Comparison of ENCODE assay signal across 2 cellular contexts in the genomic region with DNA sequence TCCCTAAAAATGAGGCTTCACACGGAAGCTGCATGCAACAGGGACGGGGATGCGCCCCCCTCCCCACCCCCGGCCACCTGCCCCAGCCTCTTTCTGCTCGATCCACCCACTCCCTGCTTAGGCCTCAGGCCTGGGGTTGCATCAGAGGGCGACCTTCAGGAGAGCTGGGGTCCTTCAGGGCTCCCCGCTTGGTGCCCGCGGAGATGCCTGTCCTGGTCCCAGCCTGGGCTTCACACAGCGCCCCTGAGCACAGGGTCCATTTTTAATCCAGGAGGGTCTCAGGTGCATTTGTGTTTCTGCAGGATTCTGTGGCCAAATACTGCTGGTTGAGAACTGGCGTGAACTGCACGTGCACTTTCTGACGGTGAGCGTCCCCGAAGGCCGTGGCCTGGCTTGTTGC.
TF ChIP-seq lines count a peak whose summit lies in the region.

No MANE protein-coding gene starts in this region.

TF ChIP-seq in IMR-90, 13 proteins besides CTCF, POLR2A, EP300 and RAD21:
- TF ChIP-seq BHLHE40 (IDR thresholded peaks at IDR 0.05; ENCODE audit: low read depth, low read length) (no peak), SMC3 (IDR thresholded peaks at IDR 0.05; ENCODE audit: low read depth, low read length) (no peak), RCOR1 (IDR thresholded peaks at IDR 0.05; ENCODE audit: insufficient replicate concordance, low read length) (no peak)

TF ChIP-seq in K562, 482 proteins besides CTCF, POLR2A, EP300 and RAD21:
- TF ChIP-seq, protein P1, sequence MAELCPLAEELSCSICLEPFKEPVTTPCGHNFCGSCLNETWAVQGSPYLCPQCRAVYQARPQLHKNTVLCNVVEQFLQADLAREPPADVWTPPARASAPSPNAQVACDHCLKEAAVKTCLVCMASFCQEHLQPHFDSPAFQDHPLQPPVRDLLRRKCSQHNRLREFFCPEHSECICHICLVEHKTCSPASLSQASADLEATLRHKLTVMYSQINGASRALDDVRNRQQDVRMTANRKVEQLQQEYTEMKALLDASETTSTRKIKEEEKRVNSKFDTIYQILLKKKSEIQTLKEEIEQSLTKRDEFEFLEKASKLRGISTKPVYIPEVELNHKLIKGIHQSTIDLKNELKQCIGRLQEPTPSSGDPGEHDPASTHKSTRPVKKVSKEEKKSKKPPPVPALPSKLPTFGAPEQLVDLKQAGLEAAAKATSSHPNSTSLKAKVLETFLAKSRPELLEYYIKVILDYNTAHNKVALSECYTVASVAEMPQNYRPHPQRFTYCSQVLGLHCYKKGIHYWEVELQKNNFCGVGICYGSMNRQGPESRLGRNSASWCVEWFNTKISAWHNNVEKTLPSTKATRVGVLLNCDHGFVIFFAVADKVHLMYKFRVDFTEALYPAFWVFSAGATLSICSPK (IDR thresholded peaks at IDR 0.05; ENCODE audit: borderline replicate concordance), result no peak
- TF ChIP-seq SMARCA4 (IDR thresholded peaks at IDR 0.05) (no peak), HSF4 (CRISPR knock-in tag; IDR thresholded peaks at IDR 0.05; ENCODE audit: borderline replicate concordance) (no peak), ZNF143 (CRISPR knock-in tag; IDR thresholded peaks at IDR 0.05) (no peak), TCF7L2 (IDR thresholded peaks at IDR 0.05; ENCODE audit: low read depth, low read length) (no peak)
